In the genomic region with DNA sequence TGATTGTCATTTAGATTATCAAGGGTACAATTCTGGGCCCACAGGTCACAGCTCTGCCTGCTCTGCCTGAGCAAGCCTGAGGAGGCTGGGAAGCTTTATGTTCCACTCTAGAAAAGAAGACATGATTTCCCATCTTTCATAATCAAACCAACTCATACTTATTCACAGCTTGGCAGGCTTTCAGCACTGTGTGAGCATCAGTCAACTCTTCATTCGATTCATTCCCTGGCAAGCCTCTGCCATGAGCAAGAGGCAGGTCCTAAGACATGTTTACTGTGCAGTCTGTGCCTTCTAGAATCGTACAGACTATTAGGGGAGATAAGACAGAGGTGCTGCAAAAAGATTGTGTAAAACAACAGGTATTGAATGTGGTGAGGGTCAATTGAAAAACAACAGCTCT, we compare ENCODE assay signal across 14 cellular contexts. TPM values are rescaled to one million over a fixed set of nuclear protein-coding genes. Genes with fewer than 3 reads are reported as not detected.
DNase-seq lines count a peak whose midpoint lies in the region; ATAC-seq and TF ChIP-seq lines count a peak whose summit lies in the region.
"Had no signal": no experiment of that assay in that cellular context is flagged by ENCODE, and none has a peak within 500 bp of the region (broad histone marks: within the 10 kb centered on the region; RNA-seq: fewer than 3 reads in every experiment).

No MANE protein-coding gene starts in this region.

- POLR2A ChIA-PET in AG04450 (lab: Yijun Ruan, JAX) = interaction anchor here (0.6 to 1.3 kb wide), 3 partner anchors 68 to 153 kb away, joined by 3 to 5 read pairs (median 3); no protein-coding TSS in a partner anchor

- H3K36me3 ChIP-seq in brain microvascular endothelial cell (replicated peaks) = no peaks in the 10 kb centered on the region
- H3K36me3 ChIP-seq: right lobe of liver had no signal

- ATAC-seq in GM21360 (IDR thresholded peaks at IDR 0.05; ENCODE audit: unreplicated experiment) (no peak), GM18502 (IDR thresholded peaks at IDR 0.05; ENCODE audit: poor library complexity, unreplicated experiment) (no peak), GM21723 (IDR thresholded peaks at IDR 0.05; ENCODE audit: unreplicated experiment) (no peak)
- ATAC-seq: activated CD4-positive, CD25-positive, alpha-beta regulatory T cell treated with anti-CD3 and anti-CD28 coated beads, Interleukin-2, amount 50 U/mL, for 24 hours; Right ventricle myocardium inferior had no signal

- DNase-seq in AG04450 (ENCODE audit: low read depth, low spot score) (peak; percentile 77), HT1080 (ENCODE audit: low read depth) (peak; percentile 83), brain microvascular endothelial cell (peak; percentile 87), kidney glomerular epithelial cell (lab: John Stamatoyannopoulos, UW) (peak; percentile 82), NCI-H524 (lab: John Stamatoyannopoulos, UW) (no peak)
- DNase-seq: activated naive CD4-positive, alpha-beta T cell treated with Interleukin-2 at 50 U/mL for 16 hours; CD8-positive, alpha-beta memory T cell; NCI-H1436 had no signal

- TF ChIP-seq CTCF in AG04450 (IDR thresholded peaks at IDR 0.05; ENCODE audit: low read depth, low read length) (no peak), brain microvascular endothelial cell (IDR thresholded peaks at IDR 0.05; ENCODE audit: low read depth, low read length, missing control alignments) (no peak)

- H3K27me3 ChIP-seq in AG04450 (ENCODE audit: control insufficient read depth, insufficient read depth, low read length) (no peaks in the 10 kb centered on the region), brain microvascular endothelial cell (replicated peaks) (no peaks in the 10 kb centered on the region)
- H3K27me3 ChIP-seq: right lobe of liver had no signal

- CTCF ChIA-PET in AG04450 (lab: Charles Lee) = interaction anchor here (0.8 to 18.9 kb wide), 22 partner anchors 9 to 234 kb away, joined by 3 to 1031 read pairs (median 6); a partner anchor contains a TSS

- in situ Hi-C loops in brain microvascular endothelial cell (cut with HindIII; ENCODE audit: low pct_ligation_motif_present, low sequenced_read_pairs) = loop anchor here (25.0 kb wide), 2 partner anchors 143 to 1068 kb away; no protein-coding TSS in a partner anchor

- H3K27ac ChIP-seq in AG04450 (ENCODE audit: low read depth, low read length) (peak overlapping the region; percentile 94), brain microvascular endothelial cell (peak overlapping the region; percentile 70)

- H3K9me3 ChIP-seq in AG04450 (ENCODE audit: control insufficient read depth, insufficient read depth, low read length) = peaks cover 8% of the 10 kb centered on the region
- H3K9me3 ChIP-seq: right lobe of liver had no signal

- H3K4me3 ChIP-seq in AG04450 (ENCODE audit: low read depth, low read length) (peak overlapping the region; percentile 21; the same call in 1 of the 2 replicates), brain microvascular endothelial cell (ENCODE audit: low read depth, low read length) (no peak overlapping the region)
- H3K4me3 ChIP-seq: right lobe of liver had no signal

RNA-seq across cellular contexts. Expression of a gene that starts 24.5 kb away (rescaled TPM):
- 42.3 and 53.7 TPM in 2 replicates for polyA plus RNA-seq in AG04450 (2011; rRNA removed)
- polyA minus RNA-seq in AG04450 (2011; rRNA and poly(A)+ RNA removed) = 96.0 and 123 TPM in 2 replicates
- 58.3 and 68.8 TPM in 2 replicates for total RNA-seq in HT1080 (2014; rRNA removed; shearing (Covaris generic))
- polyA plus RNA-seq in HT1080 (2015; cell fraction: cytosol; rRNA removed) = 35.1 and 39.9 TPM in 2 replicates
- polyA plus RNA-seq in HT1080 (2015; cell fraction: nucleus; rRNA removed) = 78.7 and 83.3 TPM in 2 replicates
- polyA plus RNA-seq: CD8-positive, alpha-beta memory T cell had no signal

Comparison
In these comparisons a context has a peak if more than half of its experiments do, and no peak if none do; other contexts are left out.
1. DNase-seq: peak in AG04450 (single experiment), HT1080 (single experiment), brain microvascular endothelial cell (single experiment) and kidney glomerular epithelial cell (single experiment); none in NCI-H524 (0 of 2).